In genomic region chr15:50003786-50004334, GRCh38 we compare ENCODE assay signal across 8 cellular contexts.
DNase-seq lines count a peak whose midpoint lies in the region; TF ChIP-seq lines count a peak whose summit lies in the region.

No MANE protein-coding gene starts in this region.

- peaks cover 7% of the 10 kb centered on the region for H3K4me1 Mint-ChIP-seq in osteocyte (ENCODE audit: unreplicated experiment)

- H3K9me3 Mint-ChIP-seq in osteocyte (ENCODE audit: unreplicated experiment): no peaks in the 10 kb centered on the region

- peak overlapping the region; percentile 76 for H3K27ac ChIP-seq in GM23248
- no peak overlapping the region for H3K27ac ChIP-seq in RWPE1
- H3K27ac ChIP-seq in transverse colon: peak overlapping the region; percentile 20 to 48 (median 38)

- peaks cover 32% of the 10 kb centered on the region for H3K27me3 Mint-ChIP-seq in osteocyte (ENCODE audit: unreplicated experiment)

- in situ Hi-C loops in GM23248 (cut with MboI): loop anchor here (25.0 kb wide), 1 partner anchor 767 kb away; no protein-coding TSS in a partner anchor
- in situ Hi-C loops in KBM-7 (cut with MboI; ENCODE audit: low pct_unique_long_range_greater_than_20kb, low sequenced_read_pairs): no loop called here
- in situ Hi-C loops in transverse colon (cut with MboI; ENCODE audit: low pct_ligation_motif_present in 1 of 4, low pct_unique_long_range_greater_than_20kb in 1 of 4, low sequenced_read_pairs in 3 of 4): no loop called here

- no peaks in the 10 kb centered on the region for H3K79me2 ChIP-seq in GM23248 (ENCODE audit: insufficient read depth)

- TF ChIP-seq EP300 in transverse colon (IDR thresholded peaks at IDR 0.05; ENCODE audit: low read depth): no peak

- H3K4me1 ChIP-seq in GM23248 (ENCODE audit: insufficient read depth) (peaks cover 23% of the 10 kb centered on the region), transverse colon (peaks cover 3 to 8% (median 5%) of the 10 kb centered on the region in 4 donors)

- POLR2A ChIA-PET in RWPE1 (lab: Yijun Ruan, JAX; ENCODE audit: low non-redundant PET): no interaction called here

- H3K4me3 ChIP-seq in GM23248: peak overlapping the region; percentile 41; the same call in 1 of the 2 replicates
- no peak overlapping the region for H3K4me3 ChIP-seq in transverse colon

- H3K4me2 ChIP-seq in GM23248 (ENCODE audit: unreplicated experiment): peak overlapping the region; percentile 82

- 55 to 60% methylated on average over 13 of the region's 13 CpGs for WGBS in GM23248 (ENCODE audit: low coverage in 1 of 2, low lambda C conversion rate in 2 of 2, missing lambda C conversion rate in 2 of 2), 2 experiments
- 0 to 63% methylated on average over 1 to 13 of the region's 13 CpGs for WGBS in transverse colon (ENCODE audit: low coverage in 1 of 2), 2 donors

- TF ChIP-seq CTCF in RWPE1 (conservative IDR thresholded peaks at IDR 0.05; ENCODE audit: low read depth) (peak; percentile 71), osteocyte (IDR thresholded peaks at IDR 0.05) (peak; percentile 76), transverse colon (IDR thresholded peaks at IDR 0.05) (peak; percentile 64 to 80 (median 70))

- peak overlapping the region; percentile 87 for H2AFZ ChIP-seq in GM23248

- no peak overlapping the region for H3K27ac Mint-ChIP-seq in osteocyte (ENCODE audit: unreplicated experiment)

- H3K9me2 ChIP-seq in GM23248 (ENCODE audit: insufficient read depth): no peaks in the 10 kb centered on the region

- H3K36me3 ChIP-seq in GM23248 (ENCODE audit: low read depth): no peaks in the 10 kb centered on the region
- no peaks in the 10 kb centered on the region for H3K36me3 ChIP-seq in transverse colon

- H3F3A ChIP-seq in GM23248 (ENCODE audit: insufficient read depth): no peaks in the 10 kb centered on the region

- H4K20me1 ChIP-seq in GM23248 (ENCODE audit: insufficient read depth): no peaks in the 10 kb centered on the region

- H3K4me3 Mint-ChIP-seq in osteocyte (ENCODE audit: unreplicated experiment): no peak overlapping the region

- H3K9ac ChIP-seq in GM23248: peak overlapping the region; percentile 74

- intact Hi-C loops in transverse colon (cut with DNase I; ENCODE audit: low total_unique reads): no loop called here

- H3K36me3 Mint-ChIP-seq in osteocyte (ENCODE audit: unreplicated experiment): no peaks in the 10 kb centered on the region

- CTCF ChIA-PET in RWPE1 (lab: Yijun Ruan, JAX): interaction anchor here (0.6 to 1.5 kb wide), 6 partner anchors 9 to 768 kb away, joined by 4 to 12 read pairs (median 5); no protein-coding TSS in a partner anchor

- no peak for TF ChIP-seq POLR2A in transverse colon (IDR thresholded peaks at IDR 0.05)

- no peaks in the 10 kb centered on the region for H3K27me3 ChIP-seq in GM23248 (replicated peaks; ENCODE audit: insufficient read depth)
- H3K27me3 ChIP-seq in transverse colon: no peaks in the 10 kb centered on the region

- H3K9me3 ChIP-seq in GM23248 (ENCODE audit: low read depth): no peaks in the 10 kb centered on the region
- no peaks in the 10 kb centered on the region for H3K9me3 ChIP-seq in transverse colon

- peak; percentile 84 for DNase-seq in EH (ENCODE audit: low read depth)
- peak; percentile 94 for DNase-seq in GM23248
- peak; percentile 81 for DNase-seq in KBM-7
- peak; percentile 86 for DNase-seq in RWPE1 (ENCODE audit: low spot score)
- DNase-seq in activated effector memory CD4-positive, alpha-beta T cell treated with Interleukin-2 at 50 U/mL for 16 hours: peak; percentile 40
- peak; percentile 41 for DNase-seq in glomerular endothelial cell (ENCODE audit: extremely low read depth, low read depth, low spot score)
- DNase-seq in osteocyte (ENCODE audit: extremely low spot score, unreplicated experiment): peak; percentile 86
- DNase-seq in transverse colon: peak; percentile 88

Comparison
In these comparisons a context has a peak if more than half of its experiments do, and no peak if none do; other contexts are left out.
1. DNase-seq: peak in every context shown above with its lines; median percentile 94 in GM23248; 88 in transverse colon; 86 in RWPE1; 86 in osteocyte; 84 in EH; 81 in KBM-7; 41 in glomerular endothelial cell; 40 in activated effector memory CD4-positive, alpha-beta T cell treated with Interleukin-2 at 50 U/mL for 16 hours.